Comparison of ENCODE assay signal across 8 cellular contexts in the genomic region with DNA sequence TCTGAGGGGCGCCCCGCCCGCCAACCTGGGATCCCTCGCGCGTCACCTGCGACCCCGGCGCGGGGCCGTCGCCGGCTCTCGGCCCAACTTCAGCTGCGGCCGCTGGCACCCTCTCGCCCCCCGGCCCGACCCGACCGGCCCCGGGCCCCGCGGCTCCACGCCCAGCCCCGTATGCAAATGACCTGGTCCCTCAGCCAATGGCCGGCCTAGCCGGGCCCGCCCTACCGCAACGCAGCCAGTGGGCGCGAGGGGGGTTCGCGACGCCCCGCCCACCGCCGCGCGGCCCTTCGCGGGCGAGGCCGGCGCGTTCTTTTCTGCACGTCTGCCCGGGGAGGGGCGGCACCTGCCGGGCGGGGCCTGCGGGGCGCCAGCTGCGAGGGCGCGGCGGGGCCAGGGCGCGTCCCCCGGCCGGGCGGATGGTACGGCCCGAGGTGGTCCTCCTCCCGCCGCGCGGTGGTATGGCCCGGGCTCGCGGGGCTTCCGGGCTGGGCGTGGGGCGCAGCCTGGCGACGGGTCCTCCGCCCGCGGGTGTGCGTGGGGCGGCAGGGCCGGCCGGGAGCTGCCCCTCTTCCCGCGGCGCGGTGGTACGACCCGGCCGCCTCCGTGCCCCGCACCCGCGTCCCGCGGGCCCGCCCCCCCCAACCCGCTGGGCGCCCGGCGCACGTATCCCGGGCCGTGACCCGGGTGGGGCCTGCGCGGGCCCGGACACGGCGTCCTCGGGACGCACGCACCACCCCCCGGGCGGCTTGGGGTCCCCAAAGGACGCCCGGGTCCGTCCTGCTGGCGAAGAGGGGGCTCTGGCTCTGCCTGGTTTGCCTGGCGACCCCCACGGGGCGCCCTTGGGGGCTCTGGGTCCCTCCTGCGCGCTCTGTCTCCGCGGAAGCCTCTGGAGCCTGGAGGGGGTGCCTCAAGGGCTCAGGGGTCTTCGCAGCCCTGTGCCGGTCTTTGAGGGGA. TPM values are rescaled to one million over a fixed set of nuclear protein-coding genes. Genes with fewer than 3 reads are reported as not detected.
DNase-seq lines count a peak whose midpoint lies in the region; ATAC-seq and TF ChIP-seq lines count a peak whose summit lies in the region.

No MANE protein-coding gene starts in this region.

- H3K36me3 ChIP-seq in trophoblast cell (ENCODE audit: control insufficient read depth in 1 of 2, insufficient read depth in 2 of 2, low read length in 2 of 2) (peaks cover 4 to 8% of the 10 kb centered on the region in 2 experiments), tibial nerve (no peaks in the 10 kb centered on the region)

- peak overlapping the region; percentile 51 for H3K18ac ChIP-seq in trophoblast cell (ENCODE audit: low read length)

- no peak overlapping the region for H3K27ac Mint-ChIP-seq in activated naive CD8-positive, alpha-beta T cell

- peak overlapping the region; percentile 19 for H2AFZ ChIP-seq in trophoblast cell (ENCODE audit: insufficient read depth, low read length, poor library complexity)

- ATAC-seq in HG02642 (IDR thresholded peaks at IDR 0.05; ENCODE audit: poor library complexity, unreplicated experiment): peak; percentile 86
- peak; percentile 95 for ATAC-seq in SK-N-SH treated with all-trans-retinoic acid at 6 μM for 48 hours
- peak; percentile 88 for ATAC-seq in Right ventricle myocardium superior (ENCODE audit: poor library complexity)

- peaks cover 3% of the 10 kb centered on the region for H3K4me1 Mint-ChIP-seq in activated naive CD8-positive, alpha-beta T cell (ENCODE audit: low read depth)

- H4K8ac ChIP-seq in trophoblast cell (ENCODE audit: low read depth, low read length): peak overlapping the region; percentile 81

- peak overlapping the region; percentile 97 for H4K91ac ChIP-seq in trophoblast cell (ENCODE audit: low read depth, low read length)

- peak overlapping the region; percentile 77 for H3K4me3 Mint-ChIP-seq in activated naive CD8-positive, alpha-beta T cell

- H3K27ac ChIP-seq in trophoblast cell (ENCODE audit: low read depth, low read length) (peak overlapping the region; percentile 88), tibial nerve (peak overlapping the region; percentile 55 to 92 (median 88))

- H3K27me3 Mint-ChIP-seq in activated naive CD8-positive, alpha-beta T cell: no peaks in the 10 kb centered on the region

- H3K4me3 ChIP-seq in GM12864 (ENCODE audit: low read depth, low read length) (peak overlapping the region; percentile 90), trophoblast cell (ENCODE audit: low read depth, low read length) (peak overlapping the region; percentile 91), tibial nerve (peak overlapping the region; percentile 31 to 79 (median 68))

- no peaks in the 10 kb centered on the region for H3K9me3 Mint-ChIP-seq in activated naive CD8-positive, alpha-beta T cell (ENCODE audit: low read depth)

- H3K14ac ChIP-seq in trophoblast cell (ENCODE audit: low read length): peak overlapping the region; percentile 85

- H3K9me3 ChIP-seq in trophoblast cell (ENCODE audit: insufficient read depth, low read depth, low read length): peaks cover 8% of the 10 kb centered on the region
- no peaks in the 10 kb centered on the region for H3K9me3 ChIP-seq in tibial nerve

- H4K12ac ChIP-seq in trophoblast cell (ENCODE audit: low read depth, low read length): peak overlapping the region; percentile 55

- H3K9ac ChIP-seq in trophoblast cell (ENCODE audit: low read length): peak overlapping the region; percentile 84

- H3K4me2 ChIP-seq in trophoblast cell (ENCODE audit: low read length): peak overlapping the region; percentile 99

- H3K23ac ChIP-seq in trophoblast cell (ENCODE audit: low read length): no peak overlapping the region

- H3K27me3 ChIP-seq in trophoblast cell (ENCODE audit: insufficient read depth, low read length): no peaks in the 10 kb centered on the region
- H3K27me3 ChIP-seq in tibial nerve: no peaks in the 10 kb centered on the region

- H3K4ac ChIP-seq in trophoblast cell (ENCODE audit: low read depth, low read length): peak overlapping the region; percentile 78

- H3K79me1 ChIP-seq in trophoblast cell (ENCODE audit: low read length): peaks cover 21% of the 10 kb centered on the region

- DNase-seq in GM12864 (ENCODE audit: low read depth) (peak; percentile 70), NCI-H1105 (lab: John Stamatoyannopoulos, UW) (peak; percentile 95), Right ventricle myocardium superior (peak; percentile 96), trophoblast cell (peak; percentile 93 to 97), tibial nerve (ENCODE audit: low spot score in 2 of 2) (peak; percentile 80 to 83)

- TF ChIP-seq POLR2A in tibial nerve (IDR thresholded peaks at IDR 0.05): peak; percentile 55 to 56

- peaks cover 6% of the 10 kb centered on the region for H3K79me2 ChIP-seq in trophoblast cell (ENCODE audit: control insufficient read depth, insufficient read depth, low read length, poor library complexity)

- H3K4me1 ChIP-seq in trophoblast cell (ENCODE audit: control insufficient read depth in 1 of 2, insufficient read depth in 2 of 2, low read length in 2 of 2) (peaks cover 32 to 52% of the 10 kb centered on the region in 2 experiments), tibial nerve (peaks cover 0 to 21% (median 9%) of the 10 kb centered on the region in 4 donors)

- peak overlapping the region; percentile 78 for H2BK120ac ChIP-seq in trophoblast cell (ENCODE audit: insufficient read depth, low read length, poor library complexity)

- TF ChIP-seq EP300 in tibial nerve (IDR thresholded peaks at IDR 0.05): peak in 1 of 2 donors; percentile 25

- H2BK12ac ChIP-seq in trophoblast cell (ENCODE audit: low read length): peak overlapping the region; percentile 14

- no peak for TF ChIP-seq CTCF in GM12864 (IDR thresholded peaks at IDR 0.05; ENCODE audit: low read depth, low read length, missing control alignments)
- peak in 2 of 5 experiments; percentile 41 to 53 for TF ChIP-seq CTCF in tibial nerve (IDR thresholded peaks at IDR 0.05)

- no CpG with 5 or more reads among the region's 129 CpGs for WGBS in trophoblast cell (ENCODE audit: extremely low coverage, insufficient coverage, insufficient read length)
- 2 to 4% methylated on average over 19 to 57 of the region's 129 CpGs for WGBS in tibial nerve, 2 donors

- intact Hi-C loops in Right ventricle myocardium superior (cut with DNase I): no loop called here

- H3K36me3 Mint-ChIP-seq in activated naive CD8-positive, alpha-beta T cell: no peaks in the 10 kb centered on the region

- peak overlapping the region; percentile 74 for H2BK5ac ChIP-seq in trophoblast cell (ENCODE audit: low read depth, low read length, poor library complexity)

- H2AK5ac ChIP-seq in trophoblast cell (ENCODE audit: low read length): peak overlapping the region; percentile 12

TF ChIP-seq in SK-N-SH treated with all-trans-retinoic acid at 6 μM for 48 hours, 23 proteins besides CTCF, POLR2A, EP300 and RAD21:
- no peak for TF ChIP-seq ZNF565 (CRISPR knock-in tag; conservative IDR thresholded peaks at IDR 0.05; ENCODE audit: low read depth)
- no peak for TF ChIP-seq TCF4 (CRISPR knock-in tag; IDR thresholded peaks at IDR 0.05; ENCODE audit: borderline replicate concordance)
- no peak for TF ChIP-seq ZNF8 (CRISPR knock-in tag; IDR thresholded peaks at IDR 0.05)
- TF ChIP-seq ESRRG (CRISPR knock-in tag; IDR thresholded peaks at IDR 0.05): no peak
- TF ChIP-seq SNAI2 (CRISPR knock-in tag; IDR thresholded peaks at IDR 0.05): no peak
- no peak for TF ChIP-seq ZC3H10 (CRISPR knock-in tag; IDR thresholded peaks at IDR 0.05)

RNA-seq across cellular contexts. Expression of a gene that starts 7.7 kb away (rescaled TPM):
- total RNA-seq in Right ventricle myocardium superior: 16.5 TPM
- polyA plus RNA-seq in trophoblast cell (2013): 23.6 and 23.8 TPM in 2 replicates
- total RNA-seq in tibial nerve: 10 to 100 TPM; 27.1 to 49.2 (median 34.9) TPM

RNA-seq across cellular contexts. Expression of a gene that starts 7.8 kb away (rescaled TPM):
- total RNA-seq in Right ventricle myocardium superior (4.4 TPM), tibial nerve (10 to 100 TPM; 21.0 to 25.6 (median 23.1) TPM)
- polyA plus RNA-seq in trophoblast cell (2013): 41.3 and 45.5 TPM in 2 replicates

RNA-seq across cellular contexts. Expression of a gene that starts 8.0 kb away (rescaled TPM):
- 0.22 TPM for total RNA-seq in Right ventricle myocardium superior
- 2.2 and 2.6 TPM in 2 replicates for polyA plus RNA-seq in trophoblast cell (2013)
- 1 to 10 TPM; 1.3 to 5.9 (median 3.2) TPM for total RNA-seq in tibial nerve

RNA-seq across cellular contexts. Expression of a gene that starts 31.3 kb away (rescaled TPM):
- total RNA-seq in Right ventricle myocardium superior (0.13 TPM), tibial nerve (1 to 10 TPM in 1 of 4 donors, under 1 TPM in 2, not detected in 1; 0.22 to 1.4 (median 0.60) TPM)
- 0.22 and 0.40 TPM in 2 replicates for polyA plus RNA-seq in trophoblast cell (2013)

RNA-seq across cellular contexts. Expression of a gene that starts 33.2 kb away (rescaled TPM):
- 60.5 TPM for total RNA-seq in Right ventricle myocardium superior
- polyA plus RNA-seq in trophoblast cell (2013): 39.2 and 40.8 TPM in 2 replicates
- 10 to 100 TPM; 64.3 to 71.1 (median 68.1) TPM for total RNA-seq in tibial nerve

Comparison
In these comparisons a context has a peak if more than half of its experiments do, and no peak if none do; other contexts are left out.
1. Peak in every context shown above with its lines: DNase-seq, ATAC-seq, H3K4me3 ChIP-seq and H3K27ac ChIP-seq.